1 cellular context compared by ENCODE assay signal in the genomic region with DNA sequence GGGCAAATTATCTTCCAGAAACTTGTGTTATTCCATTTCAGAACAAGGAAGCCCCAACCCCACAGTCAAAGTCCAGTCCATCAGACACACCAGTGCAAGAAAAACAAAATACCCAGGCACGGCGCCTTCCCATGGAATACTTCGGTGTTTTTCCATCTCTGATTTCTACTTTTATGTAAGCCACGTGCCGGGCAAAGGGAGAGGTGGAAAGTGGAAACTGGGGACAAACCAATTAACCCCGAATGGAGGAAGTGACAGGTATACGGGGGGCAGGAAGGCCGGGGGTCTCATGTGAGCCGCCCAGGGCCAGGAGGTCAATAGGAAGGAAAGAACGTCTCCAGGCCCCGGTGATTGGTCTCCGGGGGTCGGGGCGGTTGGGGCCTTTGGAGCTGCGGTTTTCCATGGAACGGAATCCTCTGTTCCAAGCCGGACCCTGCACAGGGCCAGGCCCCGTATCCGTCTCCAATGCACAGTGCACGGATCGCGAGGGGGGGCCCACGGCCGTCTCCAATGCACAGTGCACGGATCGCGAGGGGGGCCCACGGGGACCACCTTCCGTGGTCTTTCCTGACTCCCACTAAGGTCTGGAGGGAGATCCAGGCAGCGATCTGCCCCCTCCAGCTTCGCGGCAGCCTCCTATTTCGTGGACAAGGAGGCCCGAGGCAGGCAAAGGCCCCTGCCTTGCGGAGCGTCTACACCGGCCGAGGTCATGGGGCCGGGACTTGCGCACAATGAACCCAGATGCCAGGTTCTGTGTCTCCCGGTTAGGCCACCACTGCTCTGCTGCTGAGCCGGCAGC.
TF ChIP-seq lines count a peak whose summit lies in the region.

No MANE protein-coding gene starts in this region.

TF ChIP-seq in H1, 55 proteins besides CTCF, POLR2A, EP300 and RAD21:
- TF ChIP-seq CHD2 (IDR thresholded peaks at IDR 0.05; ENCODE audit: low read length), result no peak
- TF ChIP-seq JUN (IDR thresholded peaks at IDR 0.05; ENCODE audit: low read depth, low read length), result no peak
- TF ChIP-seq E2F6 (IDR thresholded peaks at IDR 0.05), result no peak
- TF ChIP-seq CREB1 (IDR thresholded peaks at IDR 0.05), result no peak
- TF ChIP-seq YY1 (IDR thresholded peaks at IDR 0.05; ENCODE audit: low read depth, low read length), result no peak
- no peak for TF ChIP-seq GTF2F1 (IDR thresholded peaks at IDR 0.05; ENCODE audit: borderline replicate concordance, low read depth, low read length)
- TF ChIP-seq USF2 (IDR thresholded peaks at IDR 0.05; ENCODE audit: low read length), result no peak
TF ChIP-seq in H1: peak in this region for 0.
